ENCODE assay signal across 8 cellular contexts in genomic region chr6:36839819-36840379, GRCh38. TPM values are rescaled to one million over a fixed set of nuclear protein-coding genes. Genes with fewer than 3 reads are reported as not detected.
DNase-seq lines count a peak whose midpoint lies in the region; ATAC-seq and TF ChIP-seq lines count a peak whose summit lies in the region.

No MANE protein-coding gene starts in this region.

- intact Hi-C loops in activated naive CD4-positive, alpha-beta T cell treated with anti-CD3 and anti-CD28 coated beads for 36 hours (cut with micrococcal nuclease), result no loop called here
- intact Hi-C loops in psoas muscle (cut with DNase I), result loop anchor here in 1 of 2 donors (10.0 kb wide), 1 partner anchor 225 kb away; no protein-coding TSS in a partner anchor

- H3K36me3 ChIP-seq in cardiac muscle cell (no peaks in the 10 kb centered on the region), psoas muscle (ENCODE audit: insufficient read depth in 1 of 2, low read depth in 1 of 2) (no peaks in the 10 kb centered on the region)

- DNase-seq in NCI-H2227 treated with DMSO at 0.1 percent for 48 hours (lab: John Stamatoyannopoulos, UW) (peak; percentile 29), cardiac muscle cell (ENCODE audit: low read depth in 1 of 2, low spot score in 1 of 2) (peak; percentile 54 to 73), psoas muscle (peak; percentile 56 to 70)
- DNase-seq in activated naive CD4-positive, alpha-beta T cell treated with anti-CD3 and anti-CD28 coated beads for 36 hours, result peak; percentile 42

- H3K4me1 ChIP-seq in cardiac muscle cell (ENCODE audit: low read depth), result peaks cover 34% of the 10 kb centered on the region
- peaks cover 48% of the 10 kb centered on the region for H3K4me1 ChIP-seq in psoas muscle

- H3K36me3 Mint-ChIP-seq in activated naive CD4-positive, alpha-beta T cell treated with anti-CD3 and anti-CD28 coated beads for 36 hours (ENCODE audit: low read depth), result no peaks in the 10 kb centered on the region

- peak; percentile 23 to 54 (median 43) for ATAC-seq in psoas muscle
- ATAC-seq in HG03045 (IDR thresholded peaks at IDR 0.05; ENCODE audit: unreplicated experiment), result no peak
- no peak for ATAC-seq in GM18517 (IDR thresholded peaks at IDR 0.05; ENCODE audit: unreplicated experiment)
- no peak for ATAC-seq in GM21786 (IDR thresholded peaks at IDR 0.05; ENCODE audit: unreplicated experiment)

- H3K27ac ChIP-seq in cardiac muscle cell (no peak overlapping the region), psoas muscle (no peak overlapping the region)

- peaks cover 28% of the 10 kb centered on the region for H3K27me3 Mint-ChIP-seq in activated naive CD4-positive, alpha-beta T cell treated with anti-CD3 and anti-CD28 coated beads for 36 hours (ENCODE audit: low read depth)

- peaks cover 19% of the 10 kb centered on the region for H3K27me3 ChIP-seq in cardiac muscle cell
- peaks cover 0 to 4% (median 0%) of the 10 kb centered on the region in 3 donors for H3K27me3 ChIP-seq in psoas muscle (ENCODE audit: insufficient read depth in 3 of 3, low read length in 2 of 3)

- TF ChIP-seq CTCF in GM12872 (IDR thresholded peaks at IDR 0.05; ENCODE audit: insufficient read depth, low read depth, low read length), result peak; percentile 12; the same call in 1 of the 3 replicates
- TF ChIP-seq CTCF in cardiac muscle cell (IDR thresholded peaks at IDR 0.05; ENCODE audit: low read depth, low read length), result peak; percentile 16
- TF ChIP-seq CTCF in psoas muscle (IDR thresholded peaks at IDR 0.05), result peak; percentile 26

- H3K4me1 Mint-ChIP-seq in activated naive CD4-positive, alpha-beta T cell treated with anti-CD3 and anti-CD28 coated beads for 36 hours (ENCODE audit: low read depth), result peaks cover 15% of the 10 kb centered on the region

- WGBS in psoas muscle, 3 donors, result 0 to 1% (median 0%) methylated on average over 12 to 62 of the region's 63 CpGs

- H3K4me3 Mint-ChIP-seq in activated naive CD4-positive, alpha-beta T cell treated with anti-CD3 and anti-CD28 coated beads for 36 hours, result peak overlapping the region; percentile 72

- H3K9me3 ChIP-seq in cardiac muscle cell (ENCODE audit: low read depth) (no peaks in the 10 kb centered on the region), psoas muscle (no peaks in the 10 kb centered on the region)

- H3K4me3 ChIP-seq in cardiac muscle cell, result peak overlapping the region; percentile 64
- peak overlapping the region; percentile 67 for H3K4me3 ChIP-seq in psoas muscle

- CTCF ChIA-PET in activated naive CD4-positive, alpha-beta T cell treated with anti-CD3 and anti-CD28 coated beads for 36 hours (lab: Charles Lee), result interaction anchor here (0.9 to 1.2 kb wide), 2 partner anchors 11 to 12 kb away, joined by 3 to 6 read pairs; no protein-coding TSS in a partner anchor

- no peaks in the 10 kb centered on the region for H3K9me3 Mint-ChIP-seq in activated naive CD4-positive, alpha-beta T cell treated with anti-CD3 and anti-CD28 coated beads for 36 hours

- H3K27ac Mint-ChIP-seq in activated naive CD4-positive, alpha-beta T cell treated with anti-CD3 and anti-CD28 coated beads for 36 hours, result no peak overlapping the region

RNA-seq across cellular contexts. Expression of gene CPNE5, which starts 0.7 kb away (rescaled TPM):
- total RNA-seq in activated naive CD4-positive, alpha-beta T cell treated with anti-CD3 and anti-CD28 coated beads for 36 hours, result 1 to 10 TPM; 1.2 to 1.7 TPM
- 29.2 and 52.1 TPM in 2 replicates for total RNA-seq in cardiac muscle cell
- polyA plus RNA-seq in cardiac muscle cell, result 51.6 and 56.5 TPM in 2 replicates
- 1 to 10 TPM in 2 of 4 donors, under 1 TPM in 2; 0.27 to 1.1 (median 0.72) TPM for total RNA-seq in psoas muscle
- 1 to 10 TPM in 1 of 3 donors, under 1 TPM in 2; 0.03 to 1.7 (median 0.10) TPM for polyA plus RNA-seq in psoas muscle

RNA-seq across cellular contexts. Expression of gene PPIL1, which starts 34.7 kb away (rescaled TPM):
- 10 to 100 TPM; 42.8 to 44.0 TPM for total RNA-seq in activated naive CD4-positive, alpha-beta T cell treated with anti-CD3 and anti-CD28 coated beads for 36 hours
- total RNA-seq in cardiac muscle cell, result 37.0 and 70.8 TPM in 2 replicates
- 76.5 and 133 TPM in 2 replicates for polyA plus RNA-seq in cardiac muscle cell
- total RNA-seq in psoas muscle, result 10 to 100 TPM; 20.9 to 38.8 (median 22.1) TPM
- 10 to 100 TPM; 18.1 to 92.3 (median 40.4) TPM for polyA plus RNA-seq in psoas muscle

RNA-seq across cellular contexts. Expression of gene C6orf89, which starts 45.9 kb away (rescaled TPM):
- total RNA-seq in activated naive CD4-positive, alpha-beta T cell treated with anti-CD3 and anti-CD28 coated beads for 36 hours, result 10 to 100 TPM; 24.2 to 24.5 TPM
- total RNA-seq in cardiac muscle cell (26.7 and 27.6 TPM in 2 replicates), psoas muscle (10 to 100 TPM; 37.1 to 53.4 (median 51.1) TPM)
- polyA plus RNA-seq in cardiac muscle cell (28.2 and 28.6 TPM in 2 replicates), psoas muscle (10 to 100 TPM; 23.2 to 56.3 (median 35.4) TPM)

Comparison
In these comparisons a context has a peak if more than half of its experiments do, and no peak if none do; other contexts are left out.
1. ATAC-seq: peak in psoas muscle (4 of 4); none in HG03045 (single experiment), GM18517 (single experiment) and GM21786 (single experiment).
2. RNA of gene CPNE5, which starts 0.7 kb away (total RNA-seq): 29.2 to 52.1 TPM in cardiac muscle cell; 1.2 to 1.7 TPM in activated naive CD4-positive, alpha-beta T cell treated with anti-CD3 and anti-CD28 coated beads for 36 hours and 0.27 to 1.1 TPM in psoas muscle; every median in the first group is over 10 times any median in the second.
3. Peak in every context shown above with its lines, with median percentiles within 50 percentile points of each other: CTCF ChIP-seq and DNase-seq.